36 cellular contexts compared by ENCODE assay signal in the genomic region with DNA sequence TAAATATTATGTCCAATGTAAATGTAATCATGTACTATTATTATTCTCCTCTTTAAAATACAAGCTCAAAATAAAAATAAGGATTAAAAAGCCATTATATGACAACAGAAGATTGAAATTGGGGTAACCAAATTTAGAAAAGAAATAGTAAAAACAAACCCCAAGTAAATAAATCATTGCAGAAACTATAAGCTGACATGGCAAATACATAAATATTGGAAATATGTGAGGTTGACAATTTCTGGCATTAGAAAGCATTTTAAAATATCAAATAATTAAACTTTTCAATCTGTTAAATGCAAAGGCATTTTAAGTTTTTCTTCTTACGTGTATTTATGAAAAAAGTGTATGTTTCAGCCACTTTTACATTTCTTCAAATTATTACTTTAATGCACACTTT.
A peak's percentile ranks its signal among the peaks of the same experiment; 100 is the strongest.
DNase-seq lines count a peak whose midpoint lies in the region; ATAC-seq, FAIRE-seq and TF ChIP-seq lines count a peak whose summit lies in the region.
"Had no signal": no experiment of that assay in that cellular context is flagged by ENCODE, and none has a peak within 500 bp of the region (broad histone marks: within the 10 kb centered on the region; RNA-seq: fewer than 3 reads in every experiment).

No MANE protein-coding gene starts in this region.

- no peak overlapping the region for H3K14ac ChIP-seq in IMR-90 (replicated peaks; ENCODE audit: low read depth, low read length)

- dilution Hi-C loops in IMR-90 (cut with HindIII; ENCODE audit: low sequenced_read_pairs, unreplicated experiment): no loop called here

- TF ChIP-seq CTCF in HepG2 (CRISPR knock-in tag; IDR thresholded peaks at IDR 0.05): no peak
- TF ChIP-seq CTCF in right lobe of liver (IDR thresholded peaks at IDR 0.05): no peak
- TF ChIP-seq CTCF in IMR-90 (conservative IDR thresholded peaks at IDR 0.05; ENCODE audit: low read depth, low read length): no peak
- TF ChIP-seq CTCF in K562 (IDR thresholded peaks at IDR 0.05 in 2 of 3, conservative IDR thresholded peaks at IDR 0.05 in 1 of 3; ENCODE audit: insufficient read depth in 2 of 3, low read depth in 1 of 3, low read length in 3 of 3): no peak
- TF ChIP-seq CTCF in foreskin keratinocyte (conservative IDR thresholded peaks at IDR 0.05): no peak

- no peak overlapping the region for H3K27ac ChIP-seq in HepG2 (ENCODE audit: extremely low read length, insufficient read depth, low read length)
- no peak overlapping the region for H3K27ac ChIP-seq in right lobe of liver
- no peak overlapping the region for H3K27ac ChIP-seq in IMR-90 (ENCODE audit: insufficient read depth, low read length)
- H3K27ac ChIP-seq in K562 (ENCODE audit: extremely low read depth, low read depth, low read length): no peak overlapping the region
- H3K27ac ChIP-seq in foreskin keratinocyte: no peak overlapping the region
- H3K27ac ChIP-seq: 22Rv1; A549; BLaER1; BLaER1 treated with 17β-estradiol and CSF1 and Interleukin-3, amounts not matched to agents 10 nM and 100 nM; C4-2B had no signal

- H4K20me1 ChIP-seq in HepG2 (ENCODE audit: insufficient read depth, low read length) (no peaks in the 10 kb centered on the region), IMR-90 (ENCODE audit: insufficient read depth, low read length) (no peaks in the 10 kb centered on the region), K562 (replicated peaks; ENCODE audit: control insufficient read depth, insufficient read depth, low read length) (no peaks in the 10 kb centered on the region)
- H4K20me1 ChIP-seq: BLaER1; BLaER1 treated with 17β-estradiol and CSF1 and Interleukin-3, amounts not matched to agents 10 nM and 100 nM had no signal

- H3K4me1 Mint-ChIP-seq in activated CD8-positive, alpha-beta memory T cell treated with anti-CD3 and anti-CD28 coated beads, Interleukin-2, amount 10 ng/mL, durations not matched to agents 7 days and 5 days: no peaks in the 10 kb centered on the region
- H3K4me1 Mint-ChIP-seq: B cell; CD14-positive monocyte; CD4-positive, alpha-beta memory T cell; CD4-positive, CD25-positive, alpha-beta regulatory T cell; CD8-positive, alpha-beta memory T cell had no signal

- H3K4me3 ChIP-seq in HepG2 (replicated peaks in 1 of 3; ENCODE audit: insufficient read depth in 1 of 3, low read depth in 2 of 3, low read length in 3 of 3): no peak overlapping the region
- no peak overlapping the region for H3K4me3 ChIP-seq in right lobe of liver
- no peak overlapping the region for H3K4me3 ChIP-seq in IMR-90 (ENCODE audit: insufficient read depth, low read depth, low read length)
- H3K4me3 ChIP-seq in K562: no peak overlapping the region
- H3K4me3 ChIP-seq: A549; BLaER1; BLaER1 treated with 17β-estradiol and CSF1 and Interleukin-3, amounts not matched to agents 10 nM and 100 nM had no signal

- H4K5ac ChIP-seq in IMR-90 (ENCODE audit: low read depth, low read length): no peak overlapping the region

- no peak overlapping the region for H2BK20ac ChIP-seq in IMR-90 (ENCODE audit: low read depth, low read length)

- H3K79me2 ChIP-seq in HepG2 (ENCODE audit: insufficient read depth, low read length) (no peaks in the 10 kb centered on the region), K562 (ENCODE audit: control insufficient read depth, insufficient read depth, low read length) (no peaks in the 10 kb centered on the region)

- BruUV-seq in HepG2 (replicated peaks; lab: Mats Ljungman, UMichigan): no TSS peak
- BruUV-seq in IMR-90 (replicated peaks; lab: Mats Ljungman, UMichigan): no TSS peak
- BruUV-seq in K562 (replicated peaks; lab: Mats Ljungman, UMichigan): no TSS peak

- TF ChIP-seq POLR2A in HepG2 (IDR thresholded peaks at IDR 0.05; ENCODE audit: insufficient read depth in 1 of 2, low read depth in 2 of 2, low read length in 2 of 2) (no peak), right lobe of liver (IDR thresholded peaks at IDR 0.05) (no peak), IMR-90 (IDR thresholded peaks at IDR 0.05; ENCODE audit: low read depth, low read length) (no peak), K562 (conservative IDR thresholded peaks at IDR 0.05) (no peak)

- no peak overlapping the region for H2AK9ac ChIP-seq in IMR-90 (replicated peaks; ENCODE audit: low read depth, low read length, poor library complexity)

- H3K4ac ChIP-seq in IMR-90 (ENCODE audit: low read depth, low read length): no peak overlapping the region

- no peaks in the 10 kb centered on the region for H3K36me3 Mint-ChIP-seq in activated CD8-positive, alpha-beta memory T cell treated with anti-CD3 and anti-CD28 coated beads, Interleukin-2, amount 10 ng/mL, durations not matched to agents 7 days and 5 days
- H3K36me3 Mint-ChIP-seq: CD14-positive monocyte; CD4-positive, alpha-beta memory T cell; CD4-positive, CD25-positive, alpha-beta regulatory T cell; CD8-positive, alpha-beta memory T cell; CD8-positive, alpha-beta T cell had no signal

- H3K4me1 ChIP-seq in HepG2 (ENCODE audit: insufficient read depth, low read length) (no peaks in the 10 kb centered on the region), right lobe of liver (no peaks in the 10 kb centered on the region), IMR-90 (ENCODE audit: control insufficient read depth, insufficient read depth, low read length) (no peaks in the 10 kb centered on the region), K562 (replicated peaks in 1 of 2; ENCODE audit: control insufficient read depth in 2 of 2, insufficient read depth in 2 of 2, low read length in 2 of 2) (no peaks in the 10 kb centered on the region), foreskin keratinocyte (no peaks in the 10 kb centered on the region)
- H3K4me1 ChIP-seq: A549, BE2C, BLaER1, Caco-2 had no signal

- FAIRE-seq in HepG2 (lab: Jason Lieb, UNC) (no peak), K562 (lab: Jason Lieb, UNC) (no peak), islet of Langerhans (lab: Jason Lieb, UNC) (peak; percentile 33)
- FAIRE-seq: A549, D721Med had no signal

- H2BK120ac ChIP-seq in IMR-90 (ENCODE audit: low read depth, low read length): no peak overlapping the region

- H3K27me3 ChIP-seq in HepG2 (ENCODE audit: control insufficient read depth in 1 of 2, insufficient read depth in 2 of 2, low read length in 2 of 2) (no peaks in the 10 kb centered on the region; a peak in 2 of 5 replicates), right lobe of liver (no peaks in the 10 kb centered on the region), IMR-90 (ENCODE audit: control insufficient read depth, insufficient read depth, low read length) (no peaks in the 10 kb centered on the region), K562 (ENCODE audit: control insufficient read depth in 2 of 2, insufficient read depth in 2 of 2, low read length in 2 of 2) (no peaks in the 10 kb centered on the region), foreskin keratinocyte (no peaks in the 10 kb centered on the region)
- H3K27me3 ChIP-seq: BE2C; BLaER1; BLaER1 treated with 17β-estradiol and CSF1 and Interleukin-3, amounts not matched to agents 10 nM and 100 nM had no signal

- WGBS in HepG2 (ENCODE audit: low lambda C conversion rate): 0% methylated on average over 1 of the region's 1 CpG
- WGBS in right lobe of liver (ENCODE audit: insufficient coverage, low coverage, low lambda C conversion rate, missing lambda C conversion rate): 57% methylated on average over 1 of the region's 1 CpG
- WGBS in IMR-90 (ENCODE audit: extremely low coverage in 2 of 2, insufficient read length in 1 of 2), 2 experiments: no CpG with 5 or more reads among the region's 1 CpG
- WGBS in K562 (ENCODE audit: insufficient coverage, low coverage, missing lambda C conversion rate): 0% methylated on average over 1 of the region's 1 CpG

- H2AK5ac ChIP-seq in IMR-90 (ENCODE audit: low read depth, low read length): no peak overlapping the region

- H3K56ac ChIP-seq in IMR-90 (ENCODE audit: extremely low read depth, insufficient read depth, low read length): no peak overlapping the region

- no peak overlapping the region for H4K8ac ChIP-seq in IMR-90 (ENCODE audit: low read depth in 2 of 2, low read length in 2 of 2)

- no peaks in the 10 kb centered on the region for H3K9me3 ChIP-seq in HepG2 (ENCODE audit: low read length)
- H3K9me3 ChIP-seq in right lobe of liver: no peaks in the 10 kb centered on the region
- H3K9me3 ChIP-seq in IMR-90 (ENCODE audit: control insufficient read depth, insufficient read depth, low read length): peaks cover 2% of the 10 kb centered on the region; the same call in 1 of the 2 replicates
- H3K9me3 ChIP-seq in K562 (replicated peaks; ENCODE audit: control insufficient read depth, insufficient read depth, low read depth, low read length): no peaks in the 10 kb centered on the region
- H3K9me3 ChIP-seq: A549; BE2C; BLaER1; BLaER1 treated with 17β-estradiol and CSF1 and Interleukin-3, amounts not matched to agents 10 nM and 100 nM; Caco-2 had no signal

- no peak overlapping the region for H3K4me2 ChIP-seq in HepG2 (ENCODE audit: low read depth, low read length)
- H3K4me2 ChIP-seq in IMR-90 (ENCODE audit: low read depth, low read length): no peak overlapping the region
- H3K4me2 ChIP-seq in K562 (ENCODE audit: insufficient read depth, low read length): no peak overlapping the region
- H3K4me2 ChIP-seq: A549; BLaER1; BLaER1 treated with 17β-estradiol and CSF1 and Interleukin-3, amounts not matched to agents 10 nM and 100 nM had no signal

- peaks cover 9% of the 10 kb centered on the region for H3K9me3 Mint-ChIP-seq in activated CD8-positive, alpha-beta memory T cell treated with anti-CD3 and anti-CD28 coated beads, Interleukin-2, amount 10 ng/mL, durations not matched to agents 7 days and 5 days (ENCODE audit: low read depth)

- POLR2A ChIA-PET in HepG2 (lab: Yijun Ruan, JAX): no interaction called here
- POLR2A ChIA-PET in IMR-90 (lab: Charles Lee; ENCODE audit: unreplicated experiment): no interaction called here
- POLR2A ChIA-PET in K562 (lab: Yijun Ruan, JAX): no interaction called here

- in situ Hi-C loops in HepG2 (cut with HindIII; ENCODE audit: extremely low pct_ligation_motif_present, low pct_unique_long_range_greater_than_20kb) (no loop called here), IMR-90 (cut with MboI; ENCODE audit: low sequenced_read_pairs) (no loop called here), K562 (cut with MboI) (no loop called here)

- no peaks in the 10 kb centered on the region for H3K27me3 Mint-ChIP-seq in activated CD8-positive, alpha-beta memory T cell treated with anti-CD3 and anti-CD28 coated beads, Interleukin-2, amount 10 ng/mL, durations not matched to agents 7 days and 5 days
- H3K27me3 Mint-ChIP-seq: B cell; CD4-positive, alpha-beta memory T cell; CD4-positive, alpha-beta T cell; CD4-positive, CD25-positive, alpha-beta regulatory T cell; CD8-positive, alpha-beta memory T cell had no signal

- H2AFZ ChIP-seq in HepG2 (ENCODE audit: low read length) (no peak overlapping the region), IMR-90 (replicated peaks; ENCODE audit: low read length, poor library complexity) (no peak overlapping the region), K562 (ENCODE audit: low read depth, low read length) (no peak overlapping the region)

- intact Hi-C loops in HepG2 (cut with micrococcal nuclease; ENCODE audit: unreplicated experiment): no loop called here
- intact Hi-C loops in right lobe of liver (cut with DNase I): no loop called here
- intact Hi-C loops in IMR-90 (cut with micrococcal nuclease): no loop called here
- intact Hi-C loops in K562 (cut with micrococcal nuclease): no loop called here

- CTCF ChIA-PET in HepG2 (lab: Yijun Ruan, JAX; ENCODE audit: low intra/inter-chr PET ratio, low total read pairs) (no interaction called here), IMR-90 (lab: Yijun Ruan, JAX) (interaction anchor here (0.6 kb wide), 1 partner anchor 11 kb away, joined by 3 read pairs; no protein-coding TSS in a partner anchor), K562 (lab: Yijun Ruan, JAX; ENCODE audit: low intra/inter-chr PET ratio) (no interaction called here)
- CTCF ChIA-PET in activated CD8-positive, alpha-beta memory T cell treated with anti-CD3 and anti-CD28 coated beads, Interleukin-2, amount 10 ng/mL, durations not matched to agents 7 days and 5 days (lab: Charles Lee): no interaction called here

- no peak overlapping the region for H3K18ac ChIP-seq in IMR-90 (ENCODE audit: low read depth, low read length)

- no peaks in the 10 kb centered on the region for H3K36me3 ChIP-seq in HepG2 (replicated peaks in 1 of 2; ENCODE audit: control insufficient read depth in 1 of 2, insufficient read depth in 2 of 2, low read length in 2 of 2)
- no peaks in the 10 kb centered on the region for H3K36me3 ChIP-seq in right lobe of liver
- H3K36me3 ChIP-seq in IMR-90 (ENCODE audit: control insufficient read depth, insufficient read depth, low read length): no peaks in the 10 kb centered on the region
- no peaks in the 10 kb centered on the region for H3K36me3 ChIP-seq in K562 (ENCODE audit: control insufficient read depth, insufficient read depth, low read length)
- H3K36me3 ChIP-seq: BE2C; BLaER1; BLaER1 treated with 17β-estradiol and CSF1 and Interleukin-3, amounts not matched to agents 10 nM and 100 nM had no signal

- H3K4me3 Mint-ChIP-seq in activated CD8-positive, alpha-beta memory T cell treated with anti-CD3 and anti-CD28 coated beads, Interleukin-2, amount 10 ng/mL, durations not matched to agents 7 days and 5 days: no peak overlapping the region
- H3K4me3 Mint-ChIP-seq: B cell; CD14-positive monocyte; CD4-positive, alpha-beta memory T cell; CD4-positive, alpha-beta T cell; CD4-positive, CD25-positive, alpha-beta regulatory T cell; CD8-positive, alpha-beta memory T cell; CD8-positive, alpha-beta T cell had no signal

- H3K27ac Mint-ChIP-seq in activated CD8-positive, alpha-beta memory T cell treated with anti-CD3 and anti-CD28 coated beads, Interleukin-2, amount 10 ng/mL, durations not matched to agents 7 days and 5 days: no peak overlapping the region
- H3K27ac Mint-ChIP-seq: B cell; CD14-positive monocyte; CD4-positive, alpha-beta memory T cell; CD4-positive, alpha-beta T cell; CD4-positive, CD25-positive, alpha-beta regulatory T cell; CD8-positive, alpha-beta memory T cell; CD8-positive, alpha-beta T cell had no signal

- H3K9ac ChIP-seq in HepG2 (ENCODE audit: insufficient read depth, low read depth, low read length) (no peak overlapping the region), IMR-90 (ENCODE audit: low read depth, low read length) (no peak overlapping the region), K562 (ENCODE audit: insufficient read depth in 1 of 2, low read depth in 2 of 2, low read length in 2 of 2) (no peak overlapping the region)
- H3K9ac ChIP-seq: BLaER1; BLaER1 treated with 17β-estradiol and CSF1 and Interleukin-3, amounts not matched to agents 10 nM and 100 nM had no signal

- no peak overlapping the region for H4K91ac ChIP-seq in IMR-90 (ENCODE audit: insufficient read depth, low read depth, low read length)

- ATAC-seq in HepG2: no peak
- no peak for ATAC-seq in right lobe of liver
- ATAC-seq in IMR-90 (ENCODE audit: low read depth): no peak
- ATAC-seq in K562: no peak
- ATAC-seq in activated CD8-positive, alpha-beta memory T cell treated with anti-CD3 and anti-CD28 coated beads, Interleukin-2, amount 10 ng/mL, durations not matched to agents 7 days and 5 days: no peak
- ATAC-seq in foreskin keratinocyte: no peak
- ATAC-seq: A549; CD8-positive, alpha-beta T cell had no signal

- no peak for TF ChIP-seq EP300 in HepG2 (IDR thresholded peaks at IDR 0.05; ENCODE audit: low read depth in 2 of 2, low read length in 2 of 2)
- TF ChIP-seq EP300 in HepG2 (CRISPR knock-in tag; IDR thresholded peaks at IDR 0.05; ENCODE audit: borderline replicate concordance): no peak
- TF ChIP-seq EP300 in K562 (IDR thresholded peaks at IDR 0.05; ENCODE audit: low read length): no peak

- TF ChIP-seq RAD21 in HepG2 (CRISPR knock-in tag; IDR thresholded peaks at IDR 0.05): no peak
- no peak for TF ChIP-seq RAD21 in IMR-90 (IDR thresholded peaks at IDR 0.05; ENCODE audit: low read length)
- no peak for TF ChIP-seq RAD21 in K562 (CRISPR knock-in tag; conservative IDR thresholded peaks at IDR 0.05 in 1 of 2, IDR thresholded peaks at IDR 0.05 in 1 of 2)

- no peaks in the 10 kb centered on the region for H3K9me1 ChIP-seq in IMR-90 (ENCODE audit: insufficient read depth, low read length)
- H3K9me1 ChIP-seq in K562 (ENCODE audit: control insufficient read depth, insufficient read depth, low read length): no peaks in the 10 kb centered on the region

- no peaks in the 10 kb centered on the region for H3K79me1 ChIP-seq in IMR-90 (ENCODE audit: low read depth in 1 of 2, low read length in 2 of 2)

- H2BK5ac ChIP-seq in IMR-90 (ENCODE audit: low read depth, low read length, poor library complexity, severe bottlenecking): no peak overlapping the region

- no peak for DNase-seq in HepG2 (ENCODE audit: low spot score)
- DNase-seq in right lobe of liver: no peak
- no peak for DNase-seq in IMR-90
- DNase-seq in K562 (ENCODE audit: extremely low read depth in 1 of 4, low spot score in 3 of 4): no peak
- DNase-seq in pons (ENCODE audit: low spot score): no peak
- no peak for DNase-seq in activated CD8-positive, alpha-beta memory T cell treated with anti-CD3 and anti-CD28 coated beads, Interleukin-2, amount 10 ng/mL, durations not matched to agents 7 days and 5 days
- no peak for DNase-seq in foreskin keratinocyte
- DNase-seq: 8988T; ACHN; AML-193; BE2C; C1 segment of cervical spinal cord; Caco-2; Calu3; CD4-positive, alpha-beta memory T cell; CD4-positive, alpha-beta T cell; CD4-positive, CD25-positive, alpha-beta regulatory T cell; CD8-positive, alpha-beta memory T cell; CD8-positive, alpha-beta T cell; COR-L47; DMS 273 treated with DMSO at 0.1 percent for 48 hours; DMS153; DMS53; DMS79; DMS79 treated with DMSO at 0.1 percent for 48 hours; DND-41; EL had no signal

- H3K23ac ChIP-seq in IMR-90 (ENCODE audit: low read depth, low read length): no peak overlapping the region

- no peak overlapping the region for H2BK15ac ChIP-seq in IMR-90 (ENCODE audit: low read depth, low read length)
